In genomic region chrX:83336464-83336863, GRCh38 we compare ENCODE assay signal across 7 cellular contexts.
"Had no signal": no experiment of that assay in that cellular context is flagged by ENCODE, and none has a peak within 500 bp of the region (broad histone marks: within the 10 kb centered on the region; RNA-seq: fewer than 3 reads in every experiment).

No MANE protein-coding gene starts in this region.

- FAIRE-seq: GM12878, GM12891, GM12892, GM18507, GM19239 had no signal

- DNase-seq: GDM1, GF-D8 had no signal

- H3K4me3 ChIP-seq: GM12878 had no signal
